In genomic region chr4:41933997-41934812, GRCh38 we compare ENCODE assay signal across 8 cellular contexts. TPM values are rescaled to one million over a fixed set of nuclear protein-coding genes. Genes with fewer than 3 reads are reported as not detected.
A peak's percentile ranks its signal among the peaks of the same experiment; 100 is the strongest.
DNase-seq lines count a peak whose midpoint lies in the region; ATAC-seq and TF ChIP-seq lines count a peak whose summit lies in the region.

No MANE protein-coding gene starts in this region.

- H3K27me3 Mint-ChIP-seq in neural progenitor cell (ENCODE audit: insufficient read depth, low read depth): no peaks in the 10 kb centered on the region

- H3K4me3 ChIP-seq in DND-41 (ENCODE audit: low read depth in 1 of 2, low read length in 2 of 2) (peak overlapping the region; percentile 78 to 82; a peak in 3 of 4 replicates), dorsolateral prefrontal cortex (peak overlapping the region; percentile 72 to 100 (median 93)), neural progenitor cell (peak overlapping the region; percentile 87)

- H2AFZ ChIP-seq in DND-41 (ENCODE audit: low read depth, low read length) (peak overlapping the region; percentile 93), neural progenitor cell (replicated peaks) (peak overlapping the region; percentile 80)

- H3K4me1 ChIP-seq in DND-41 (ENCODE audit: insufficient read depth, low read length): peaks cover 48% of the 10 kb centered on the region
- peaks cover 11% of the 10 kb centered on the region for H3K4me1 ChIP-seq in neural progenitor cell

- peaks cover 19% of the 10 kb centered on the region for H4K20me1 ChIP-seq in DND-41 (ENCODE audit: insufficient read depth, low read length)
- peaks cover 25% of the 10 kb centered on the region for H4K20me1 ChIP-seq in neural progenitor cell (ENCODE audit: low read depth)

- H3F3A ChIP-seq in neural progenitor cell (ENCODE audit: low read depth): peaks cover 7% of the 10 kb centered on the region

- TF ChIP-seq POLR2A in GM18505 (IDR thresholded peaks at IDR 0.05; ENCODE audit: borderline replicate concordance, extremely low read depth, insufficient read depth, insufficient read length): no peak

- H3K9me3 Mint-ChIP-seq in neural progenitor cell: no peaks in the 10 kb centered on the region

- H3K4me1 Mint-ChIP-seq in neural progenitor cell: peaks cover 18% of the 10 kb centered on the region

- intact Hi-C loops in dorsolateral prefrontal cortex (cut with DNase I): loop anchor here (2.0 kb wide), 2 partner anchors 53 to 57 kb away; partner anchors contain the start of gene SLC30A9 (in 1 of the 2)

- H3K27ac Mint-ChIP-seq in neural progenitor cell: no peak overlapping the region

- TF ChIP-seq CTCF in DND-41 (IDR thresholded peaks at IDR 0.05; ENCODE audit: borderline replicate concordance, extremely low read depth, low read length, poor library complexity, severe bottlenecking) (no peak), dorsolateral prefrontal cortex (IDR thresholded peaks at IDR 0.05 in 54 of 56, conservative IDR thresholded peaks at IDR 0.05 in 2 of 56; ENCODE audit: low read depth in 1 of 56, partially characterized antibody in 56 of 56) (no peak), neural progenitor cell (IDR thresholded peaks at IDR 0.05) (no peak)

- H3K9me3 ChIP-seq in DND-41 (ENCODE audit: insufficient read depth, low read length, severe bottlenecking) (no peaks in the 10 kb centered on the region), neural progenitor cell (ENCODE audit: low read depth) (no peaks in the 10 kb centered on the region)

- ATAC-seq in DND-41 (ENCODE audit: insufficient read depth, low read depth) (no peak), GM18505 (IDR thresholded peaks at IDR 0.05; ENCODE audit: unreplicated experiment) (no peak)

- H3K27me3 ChIP-seq in DND-41 (ENCODE audit: insufficient read depth, low read length, poor library complexity) (no peaks in the 10 kb centered on the region), dorsolateral prefrontal cortex (no peaks in the 10 kb centered on the region), neural progenitor cell (peaks cover 5% of the 10 kb centered on the region)

- H3K27ac ChIP-seq in DND-41 (ENCODE audit: low read length) (peak overlapping the region; percentile 1; the same call in 1 of the 2 replicates), dorsolateral prefrontal cortex (peak overlapping the region in 38 of 59 donors; percentile 10 to 87 (median 62)), neural progenitor cell (no peak overlapping the region)

- H3K79me2 ChIP-seq in DND-41 (ENCODE audit: insufficient read depth, low read length): peaks cover 42% of the 10 kb centered on the region
- peaks cover 39% of the 10 kb centered on the region for H3K79me2 ChIP-seq in neural progenitor cell (ENCODE audit: low read depth)

- peak overlapping the region; percentile 80; the same call in 1 of the 2 replicates for H3K9ac ChIP-seq in DND-41 (ENCODE audit: low read depth, low read length)
- no peak overlapping the region for H3K9ac ChIP-seq in neural progenitor cell

- DNase-seq in DND-41 (no peak), NCI-H460 (ENCODE audit: extremely low read depth, low read depth) (peak; percentile 92), dorsolateral prefrontal cortex (no peak), neural progenitor cell (ENCODE audit: low spot score) (no peak), AG20443 (ENCODE audit: low spot score) (no peak), SW 1271 (lab: John Stamatoyannopoulos, UW) (no peak), NCI-H1105 (lab: John Stamatoyannopoulos, UW) (no peak)

- peak overlapping the region; percentile 98 for H3K4me3 Mint-ChIP-seq in neural progenitor cell

- peak overlapping the region; percentile 88 for H3K4me2 ChIP-seq in DND-41 (ENCODE audit: insufficient read depth, low read length)
- peak overlapping the region; percentile 89 for H3K4me2 ChIP-seq in neural progenitor cell

- H3K36me3 ChIP-seq in DND-41 (ENCODE audit: insufficient read depth, low read length): peaks cover 21% of the 10 kb centered on the region
- peaks cover 4% of the 10 kb centered on the region for H3K36me3 ChIP-seq in neural progenitor cell

- no peaks in the 10 kb centered on the region for H3K36me3 Mint-ChIP-seq in neural progenitor cell

RNA-seq across cellular contexts. Expression of gene TMEM33, which starts 1.0 kb away (rescaled TPM):
- 134 and 143 TPM in 2 replicates for total RNA-seq in NCI-H460 (2014; rRNA removed; shearing (Covaris generic))
- 27.4 and 42.3 TPM in 2 replicates for polyA plus RNA-seq in NCI-H460 (2014; cell fraction: nucleus; rRNA removed)
- total RNA-seq in dorsolateral prefrontal cortex (10 to 100 TPM; 42.8 to 88.4 (median 63.7) TPM), neural progenitor cell (ENCODE audit: low replicate concordance) (57.4 and 71.9 TPM in 2 replicates)

RNA-seq across cellular contexts. Expression of gene DCAF4L1, which starts 47.4 kb away (rescaled TPM):
- 0.40 and 0.50 TPM in 2 replicates for total RNA-seq in NCI-H460 (2014; rRNA removed; shearing (Covaris generic))
- 2.6 and 3.5 TPM in 2 replicates for polyA plus RNA-seq in NCI-H460 (2014; cell fraction: nucleus; rRNA removed)
- total RNA-seq in dorsolateral prefrontal cortex (1 to 10 TPM in 10 of 120 experiments, under 1 TPM in 110; 0.15 to 2.2 (median 0.58) TPM), neural progenitor cell (ENCODE audit: low replicate concordance) (0.06 and 0.17 TPM in 2 replicates)

RNA-seq across cellular contexts. Expression of gene SLC30A9, which starts 56.1 kb away (rescaled TPM):
- total RNA-seq in NCI-H460 (2014; rRNA removed; shearing (Covaris generic)): 51.2 and 52.6 TPM in 2 replicates
- polyA plus RNA-seq in NCI-H460 (2014; cell fraction: nucleus; rRNA removed): 45.9 and 57.9 TPM in 2 replicates
- total RNA-seq in dorsolateral prefrontal cortex: 100 to 1,000 TPM in 14 of 120 experiments, 10 to 100 TPM in 106; 49.4 to 120 (median 83.1) TPM
- 83.9 and 113 TPM in 2 replicates for total RNA-seq in neural progenitor cell (ENCODE audit: low replicate concordance)
